9 cellular contexts compared by ENCODE assay signal in genomic region chr12:54279227-54279631, GRCh38. TPM values are rescaled to one million over a fixed set of nuclear protein-coding genes. Genes with fewer than 3 reads are reported as not detected.
DNase-seq lines count a peak whose midpoint lies in the region; ATAC-seq and TF ChIP-seq lines count a peak whose summit lies in the region.
"Had no signal": no experiment of that assay in that cellular context is flagged by ENCODE, and none has a peak within 500 bp of the region (broad histone marks: within the 10 kb centered on the region; RNA-seq: fewer than 3 reads in every experiment).

No MANE protein-coding gene starts in this region.

- no peaks in the 10 kb centered on the region for H3K79me1 ChIP-seq in neuronal stem cell (ENCODE audit: low read depth, low read length)

- no peaks in the 10 kb centered on the region for H3K9me3 Mint-ChIP-seq in activated naive CD8-positive, alpha-beta T cell treated with anti-CD3 and anti-CD28 coated beads, Interleukin-2, amount 50 U/mL, for 24 hours
- H3K9me3 Mint-ChIP-seq: memory B cell had no signal

- H4K8ac ChIP-seq in neuronal stem cell (ENCODE audit: low read depth, low read length), result no peak overlapping the region

- H3K4me3 Mint-ChIP-seq in activated naive CD8-positive, alpha-beta T cell treated with anti-CD3 and anti-CD28 coated beads, Interleukin-2, amount 50 U/mL, for 24 hours, result no peak overlapping the region
- H3K4me3 Mint-ChIP-seq: memory B cell had no signal

- H4K91ac ChIP-seq in neuronal stem cell (ENCODE audit: low read depth, low read length, poor library complexity), result no peak overlapping the region

- H3K4me1 Mint-ChIP-seq in activated naive CD8-positive, alpha-beta T cell treated with anti-CD3 and anti-CD28 coated beads, Interleukin-2, amount 50 U/mL, for 24 hours, result peaks cover 62% of the 10 kb centered on the region

- 0 out of 2 replicates have a peak, but pooled peaks have one; percentile 1 for TF ChIP-seq CTCF in BJ (IDR thresholded peaks at IDR 0.05; ENCODE audit: insufficient read depth, low read depth, low read length)
- TF ChIP-seq CTCF in LNCaP clone FGC (IDR thresholded peaks at IDR 0.05; ENCODE audit: control insufficient read depth, extremely low read depth, insufficient read depth), result no peak

- H3K36me3 ChIP-seq in BJ (ENCODE audit: control insufficient read depth, insufficient read depth, low read length) (peaks cover 6% of the 10 kb centered on the region), endocrine pancreas (ENCODE audit: control insufficient read depth, insufficient read depth, low read length) (peaks cover 10% of the 10 kb centered on the region), neuronal stem cell (replicated peaks in 1 of 2; ENCODE audit: control insufficient read depth in 2 of 2, insufficient read depth in 2 of 2, low read length in 2 of 2) (peaks cover 24 to 70% of the 10 kb centered on the region in 2 donors)

- H3K27me3 Mint-ChIP-seq in activated naive CD8-positive, alpha-beta T cell treated with anti-CD3 and anti-CD28 coated beads, Interleukin-2, amount 50 U/mL, for 24 hours, result no peaks in the 10 kb centered on the region
- H3K27me3 Mint-ChIP-seq: memory B cell had no signal

- H3K4me3 ChIP-seq in BJ (ENCODE audit: low read depth, low read length) (peak overlapping the region; percentile 64), LNCaP clone FGC (ENCODE audit: low read depth, low read length) (peak overlapping the region; percentile 84), endocrine pancreas (ENCODE audit: control insufficient read depth, insufficient read depth, low read length) (peak overlapping the region; percentile 80), neuronal stem cell (ENCODE audit: low read length in 2 of 2) (peak overlapping the region; percentile 81 to 94)

- H2AFZ ChIP-seq in neuronal stem cell (ENCODE audit: low read length), result no peak overlapping the region

- no peak for DNase-seq in BJ (ENCODE audit: low read depth)
- DNase-seq in LNCaP clone FGC (ENCODE audit: low read depth), result no peak
- DNase-seq in neuronal stem cell (ENCODE audit: low spot score), result no peak
- no peak for DNase-seq in activated naive CD8-positive, alpha-beta T cell treated with anti-CD3 and anti-CD28 coated beads, Interleukin-2, amount 50 U/mL, for 24 hours
- DNase-seq in NOMO-1 treated with DMSO at 0.1 percent for 48 hours (lab: John Stamatoyannopoulos, UW; ENCODE audit: unreplicated experiment), result no peak
- DNase-seq in activated CD8-positive, alpha-beta memory T cell treated with anti-CD3 and anti-CD28 coated beads for 24 hours, result no peak

- H3K4ac ChIP-seq in neuronal stem cell (ENCODE audit: low read length), result no peak overlapping the region

- CTCF ChIA-PET in BJ (lab: Yijun Ruan, JAX), result interaction anchor here (0.7 to 1.7 kb wide), 8 partner anchors 14 to 101 kb away, joined by 3 to 12 read pairs (median 4); partner anchors contain the start of gene NFE2

- peak overlapping the region; percentile 61 for H3K4me2 ChIP-seq in neuronal stem cell (ENCODE audit: insufficient read depth, low read length, poor library complexity, severe bottlenecking)

- ATAC-seq in activated naive CD8-positive, alpha-beta T cell treated with anti-CD3 and anti-CD28 coated beads, Interleukin-2, amount 50 U/mL, for 24 hours, result no peak
- no peak for ATAC-seq in GM21717 (IDR thresholded peaks at IDR 0.05; ENCODE audit: unreplicated experiment)

- no CpG with 5 or more reads among the region's 19 CpGs for WGBS in neuronal stem cell (ENCODE audit: extremely low coverage in 2 of 2, insufficient read length in 2 of 2, insufficient replicate concordance in 1 of 2), 2 donors

- no peaks in the 10 kb centered on the region for H3K27me3 ChIP-seq in BJ (ENCODE audit: control insufficient read depth, insufficient read depth, low read length)
- no peaks in the 10 kb centered on the region for H3K27me3 ChIP-seq in endocrine pancreas (ENCODE audit: control insufficient read depth, insufficient read depth, low read length)
- no peaks in the 10 kb centered on the region for H3K27me3 ChIP-seq in neuronal stem cell (ENCODE audit: control insufficient read depth in 3 of 3, insufficient read depth in 3 of 3, low read depth in 1 of 3, low read length in 3 of 3)

- POLR2A ChIA-PET in BJ (lab: Charles Lee), result interaction anchor here (0.5 to 1.4 kb wide), 6 partner anchors 16 to 88 kb away, joined by 3 to 9 read pairs (median 4); partner anchors contain the start of gene COPZ1

- H2BK120ac ChIP-seq in neuronal stem cell (ENCODE audit: low read depth, low read length), result no peak overlapping the region

- peak overlapping the region; percentile 29 for H3K23ac ChIP-seq in neuronal stem cell (ENCODE audit: low read depth, low read length, poor library complexity)

- H3K18ac ChIP-seq in neuronal stem cell (ENCODE audit: low read length), result peak overlapping the region; percentile 76

- no peaks in the 10 kb centered on the region for H3K9me3 ChIP-seq in endocrine pancreas (ENCODE audit: control insufficient read depth, low read length)
- no peaks in the 10 kb centered on the region for H3K9me3 ChIP-seq in neuronal stem cell (replicated peaks in 1 of 2; ENCODE audit: control insufficient read depth in 2 of 2, insufficient read depth in 1 of 2, low read depth in 1 of 2, low read length in 2 of 2)

- H2AK5ac ChIP-seq in neuronal stem cell (ENCODE audit: low read depth, low read length), result no peak overlapping the region

- H2BK5ac ChIP-seq in neuronal stem cell (ENCODE audit: low read length), result peak overlapping the region; percentile 33

- H3K14ac ChIP-seq in neuronal stem cell (ENCODE audit: low read length), result no peak overlapping the region

- H3K27ac Mint-ChIP-seq in activated naive CD8-positive, alpha-beta T cell treated with anti-CD3 and anti-CD28 coated beads, Interleukin-2, amount 50 U/mL, for 24 hours, result no peak overlapping the region
- H3K27ac Mint-ChIP-seq: memory B cell had no signal

- H3K4me1 ChIP-seq in endocrine pancreas (ENCODE audit: control insufficient read depth, insufficient read depth, low read length), result peaks cover 36% of the 10 kb centered on the region
- peaks cover 9 to 27% of the 10 kb centered on the region in 2 donors for H3K4me1 ChIP-seq in neuronal stem cell (ENCODE audit: control insufficient read depth in 2 of 2, insufficient read depth in 1 of 2, low read depth in 1 of 2, low read length in 2 of 2)

- no peak overlapping the region for H2BK15ac ChIP-seq in neuronal stem cell (ENCODE audit: low read length)

- no peak overlapping the region for H2BK12ac ChIP-seq in neuronal stem cell (ENCODE audit: low read length)

- peaks cover 12% of the 10 kb centered on the region for H3K36me3 Mint-ChIP-seq in activated naive CD8-positive, alpha-beta T cell treated with anti-CD3 and anti-CD28 coated beads, Interleukin-2, amount 50 U/mL, for 24 hours (ENCODE audit: low read depth)

- H3K27ac ChIP-seq in neuronal stem cell (replicated peaks; ENCODE audit: low read length), result peak overlapping the region; percentile 97

- H3K9ac ChIP-seq in endocrine pancreas (ENCODE audit: control insufficient read depth, insufficient read depth, low read length) (peak overlapping the region; percentile 33), neuronal stem cell (ENCODE audit: low read depth, low read length, poor library complexity) (peak overlapping the region; percentile 71)

RNA-seq across cellular contexts. Expression of gene CBX5, which starts 0.7 kb away (rescaled TPM):
- polyA plus RNA-seq in BJ (2011; rRNA removed), result 14.3 and 33.2 TPM in 2 replicates
- polyA minus RNA-seq in BJ (2011; rRNA and poly(A)+ RNA removed), result 37.3 and 44.0 TPM in 2 replicates
- 162 TPM for polyA plus RNA-seq in neuronal stem cell (2013, experiment 1 of 2)
- polyA plus RNA-seq in neuronal stem cell (2013, experiment 2 of 2), result 170 TPM

RNA-seq across cellular contexts. Expression of gene HNRNPA1, which starts 1.3 kb away (rescaled TPM):
- 466 and 569 TPM in 2 replicates for polyA plus RNA-seq in BJ (2011; rRNA removed)
- polyA minus RNA-seq in BJ (2011; rRNA and poly(A)+ RNA removed), result 328 and 374 TPM in 2 replicates
- polyA plus RNA-seq in neuronal stem cell (2013, experiment 1 of 2), result 3,971 TPM
- polyA plus RNA-seq in neuronal stem cell (2013, experiment 2 of 2), result 3,933 TPM

RNA-seq across cellular contexts. Expression of gene NFE2, which starts 21.6 kb away (rescaled TPM):
- 0.89 and 1.0 TPM in 2 replicates for polyA plus RNA-seq in BJ (2011; rRNA removed)
- polyA minus RNA-seq in BJ (2011; rRNA and poly(A)+ RNA removed), result 0.51 and 1.00 TPM in 2 replicates
- 2.4 TPM for polyA plus RNA-seq in neuronal stem cell (2013, experiment 1 of 2)
- 2.5 TPM for polyA plus RNA-seq in neuronal stem cell (2013, experiment 2 of 2)

RNA-seq across cellular contexts. Expression of gene COPZ1, which starts 45.7 kb away (rescaled TPM):
- polyA plus RNA-seq in BJ (2011; rRNA removed), result 203 and 341 TPM in 2 replicates
- polyA minus RNA-seq in BJ (2011; rRNA and poly(A)+ RNA removed), result 57.3 and 82.8 TPM in 2 replicates
- 188 TPM for polyA plus RNA-seq in neuronal stem cell (2013, experiment 1 of 2)
- 183 TPM for polyA plus RNA-seq in neuronal stem cell (2013, experiment 2 of 2)
